15 cellular contexts compared by ENCODE assay signal in genomic region chr1:48019714-48020315, GRCh38. TPM values are rescaled to one million over a fixed set of nuclear protein-coding genes. Genes with fewer than 3 reads are reported as not detected.
DNase-seq lines count a peak whose midpoint lies in the region; ATAC-seq and TF ChIP-seq lines count a peak whose summit lies in the region.
"Had no signal": no experiment of that assay in that cellular context is flagged by ENCODE, and none has a peak within 500 bp of the region (broad histone marks: within the 10 kb centered on the region; RNA-seq: fewer than 3 reads in every experiment).

No MANE protein-coding gene starts in this region.

- no peaks in the 10 kb centered on the region for H3K36me3 ChIP-seq in adipocyte (ENCODE audit: control insufficient read depth, insufficient read depth, low read length, severe bottlenecking)
- no peaks in the 10 kb centered on the region for H3K36me3 ChIP-seq in esophagus muscularis mucosa
- no peaks in the 10 kb centered on the region for H3K36me3 ChIP-seq in transverse colon
- H3K36me3 ChIP-seq: SJCRH30 had no signal

- no peak overlapping the region for H3K9ac ChIP-seq in adipocyte (ENCODE audit: low read length)

- no peak for TF ChIP-seq EP300 in esophagus muscularis mucosa (IDR thresholded peaks at IDR 0.05)
- no peak for TF ChIP-seq EP300 in transverse colon (IDR thresholded peaks at IDR 0.05; ENCODE audit: low read depth)

- H3K27me3 ChIP-seq in adipocyte (replicated peaks; ENCODE audit: control insufficient read depth, insufficient read depth, low read length) (no peaks in the 10 kb centered on the region), esophagus muscularis mucosa (no peaks in the 10 kb centered on the region), transverse colon (no peaks in the 10 kb centered on the region)

- H3K27ac ChIP-seq in esophagus muscularis mucosa (replicated peaks in 1 of 4) (peak overlapping the region in 3 of 4 donors; percentile 12 to 49 (median 24)), transverse colon (peak overlapping the region in 3 of 4 donors; percentile 1 to 30 (median 17))
- H3K27ac ChIP-seq: SJCRH30 had no signal

- ATAC-seq in left lobe of liver (peak; percentile 88), HG03342 (IDR thresholded peaks at IDR 0.05; ENCODE audit: unreplicated experiment) (no peak), HG03196 (IDR thresholded peaks at IDR 0.05; ENCODE audit: unreplicated experiment) (no peak)
- ATAC-seq: naive thymus-derived CD8-positive, alpha-beta T cell had no signal

- no peak for TF ChIP-seq CTCF in esophagus muscularis mucosa (IDR thresholded peaks at IDR 0.05)
- TF ChIP-seq CTCF in transverse colon (IDR thresholded peaks at IDR 0.05), result no peak

- no peak for TF ChIP-seq POLR2A in esophagus muscularis mucosa (IDR thresholded peaks at IDR 0.05; ENCODE audit: low read depth)
- TF ChIP-seq POLR2A in transverse colon (IDR thresholded peaks at IDR 0.05), result no peak

- H3K9me3 ChIP-seq in adipocyte (ENCODE audit: control insufficient read depth, low read length) (no peaks in the 10 kb centered on the region), esophagus muscularis mucosa (no peaks in the 10 kb centered on the region), transverse colon (no peaks in the 10 kb centered on the region)
- H3K9me3 ChIP-seq: SJCRH30 had no signal

- DNase-seq in adipocyte (ENCODE audit: low read depth) (peak; percentile 11), esophagus muscularis mucosa (ENCODE audit: extremely low spot score) (no peak), left lobe of liver (ENCODE audit: low spot score) (peak; percentile 80), transverse colon (no peak), NCI-H510A (lab: John Stamatoyannopoulos, UW) (no peak)
- no peak for DNase-seq in stimulated activated CD4-positive, alpha-beta T cell treated with anti-CD3 and anti-CD28 coated beads, Interleukin-15, amount 100 ng/mL, for 24 hours
- DNase-seq: activated naive CD4-positive, alpha-beta T cell treated with anti-CD3 and anti-CD28 coated beads, Interleukin-2, amount 10 ng/mL, durations not matched to agents 7 days and 5 days; cerebellar nuclear complex; Karpas-422; naive thymus-derived CD8-positive, alpha-beta T cell; NCI-H187; SJCRH30 had no signal

- peaks cover 40% of the 10 kb centered on the region for H3K4me1 ChIP-seq in adipocyte (ENCODE audit: control insufficient read depth, insufficient read depth, low read length)
- peaks cover 5 to 37% (median 15%) of the 10 kb centered on the region in 4 donors for H3K4me1 ChIP-seq in esophagus muscularis mucosa
- no peaks in the 10 kb centered on the region for H3K4me1 ChIP-seq in transverse colon
- H3K4me1 ChIP-seq: SJCRH30 had no signal

- intact Hi-C loops in esophagus muscularis mucosa (cut with DNase I), result no loop called here
- intact Hi-C loops in transverse colon (cut with DNase I; ENCODE audit: low total_unique reads), result no loop called here

- in situ Hi-C loops in transverse colon (cut with MboI; ENCODE audit: low pct_ligation_motif_present in 1 of 4, low pct_unique_long_range_greater_than_20kb in 1 of 4, low sequenced_read_pairs in 3 of 4), result no loop called here

- H3K4me3 ChIP-seq in adipocyte (ENCODE audit: low read length), result no peak overlapping the region
- no peak overlapping the region for H3K4me3 ChIP-seq in esophagus muscularis mucosa
- H3K4me3 ChIP-seq in transverse colon, result no peak overlapping the region
- H3K4me3 ChIP-seq: SJCRH30 had no signal

- WGBS in esophagus muscularis mucosa, result 56% methylated on average over 5 of the region's 6 CpGs
- 78% methylated on average over 5 of the region's 6 CpGs; no CpG with 5 or more reads in 1 of the 2 donors for WGBS in transverse colon (ENCODE audit: low coverage in 1 of 2), 2 donors

RNA-seq across cellular contexts. Expression of gene TRABD2B, which starts 22.6 kb away (rescaled TPM):
- 1 to 10 TPM; 4.0 to 7.6 (median 4.1) TPM for total RNA-seq in esophagus muscularis mucosa
- 15.1 TPM for total RNA-seq in left lobe of liver
- under 1 TPM in 3 of 4 donors, not detected in 1; 0.27 to 0.48 (median 0.37) TPM for total RNA-seq in transverse colon
- total RNA-seq: activated CD8-positive, alpha-beta memory T cell treated with anti-CD3 and anti-CD28 coated beads for 36 hours; naive thymus-derived CD8-positive, alpha-beta T cell had no signal

Comparison
In these comparisons a context has a peak if more than half of its experiments do, and no peak if none do; other contexts are left out.
1. DNase-seq: peak in adipocyte (single experiment) and left lobe of liver (single experiment); none in esophagus muscularis mucosa (single experiment), transverse colon (single experiment), stimulated activated CD4-positive, alpha-beta T cell treated with anti-CD3 and anti-CD28 coated beads, Interleukin-15, amount 100 ng/mL, for 24 hours (single experiment) and NCI-H510A (single experiment).